9 cellular contexts compared by ENCODE assay signal in genomic region chr9:2837915-2838314, GRCh38. TPM values are rescaled to one million over a fixed set of nuclear protein-coding genes. Genes with fewer than 3 reads are reported as not detected.
DNase-seq lines count a peak whose midpoint lies in the region; ATAC-seq and TF ChIP-seq lines count a peak whose summit lies in the region.
"Had no signal": no experiment of that assay in that cellular context is flagged by ENCODE, and none has a peak within 500 bp of the region (broad histone marks: within the 10 kb centered on the region; RNA-seq: fewer than 3 reads in every experiment).

No MANE protein-coding gene starts in this region.

- H3K27ac Mint-ChIP-seq in activated CD4-positive, alpha-beta T cell treated with anti-CD3 and anti-CD28 coated beads, Interleukin-2, amount 10 ng/mL, durations not matched to agents 7 days and 5 days = peak overlapping the region; percentile 32

- POLR2A ChIA-PET in activated CD4-positive, alpha-beta T cell treated with anti-CD3 and anti-CD28 coated beads, Interleukin-2, amount 10 ng/mL, durations not matched to agents 7 days and 5 days (lab: Charles Lee) = no interaction called here

- ATAC-seq in left ventricle myocardium superior (peak; percentile 70), thoracic aorta (ENCODE audit: insufficient number of reproducible peaks, low FRiP score, low read depth) (no peak)

- H3K27ac ChIP-seq in thoracic aorta = peak overlapping the region in 1 of 2 donors; percentile 45

- H3K4me1 Mint-ChIP-seq in activated CD4-positive, alpha-beta T cell treated with anti-CD3 and anti-CD28 coated beads, Interleukin-2, amount 10 ng/mL, durations not matched to agents 7 days and 5 days = peaks cover 19% of the 10 kb centered on the region

- no peaks in the 10 kb centered on the region for H3K9me3 Mint-ChIP-seq in activated CD4-positive, alpha-beta T cell treated with anti-CD3 and anti-CD28 coated beads, Interleukin-2, amount 10 ng/mL, durations not matched to agents 7 days and 5 days

- no peaks in the 10 kb centered on the region for H3K36me3 ChIP-seq in thoracic aorta

- intact Hi-C loops in left ventricle myocardium superior (cut with micrococcal nuclease) = no loop called here

- no peak for DNase-seq in activated CD4-positive, alpha-beta T cell treated with anti-CD3 and anti-CD28 coated beads, Interleukin-2, amount 10 ng/mL, durations not matched to agents 7 days and 5 days
- DNase-seq in activated CD4-positive, alpha-beta T cell treated with anti-CD3 and anti-CD28 coated beads for 48 hours = no peak
- DNase-seq in left ventricle myocardium superior (no peak), thoracic aorta (ENCODE audit: low spot score) (no peak), NCI-H1092 (lab: John Stamatoyannopoulos, UW) (no peak), HK-2 (ENCODE audit: unreplicated experiment) (no peak)
- DNase-seq in stimulated activated naive CD4-positive, alpha-beta T cell (lab: John Stamatoyannopoulos, UW) = no peak

- peaks cover 34 to 47% of the 10 kb centered on the region in 2 donors for H3K4me1 ChIP-seq in thoracic aorta (ENCODE audit: control insufficient read depth in 1 of 2, low read depth in 2 of 2)

- CTCF ChIA-PET in activated CD4-positive, alpha-beta T cell treated with anti-CD3 and anti-CD28 coated beads, Interleukin-2, amount 10 ng/mL, durations not matched to agents 7 days and 5 days (lab: Charles Lee) = no interaction called here

- no peak overlapping the region for H3K4me3 Mint-ChIP-seq in activated CD4-positive, alpha-beta T cell treated with anti-CD3 and anti-CD28 coated beads, Interleukin-2, amount 10 ng/mL, durations not matched to agents 7 days and 5 days

- no peaks in the 10 kb centered on the region for H3K27me3 Mint-ChIP-seq in activated CD4-positive, alpha-beta T cell treated with anti-CD3 and anti-CD28 coated beads, Interleukin-2, amount 10 ng/mL, durations not matched to agents 7 days and 5 days

- H3K9me3 ChIP-seq in thoracic aorta = no peaks in the 10 kb centered on the region

- peaks cover 25% of the 10 kb centered on the region for H3K36me3 Mint-ChIP-seq in activated CD4-positive, alpha-beta T cell treated with anti-CD3 and anti-CD28 coated beads, Interleukin-2, amount 10 ng/mL, durations not matched to agents 7 days and 5 days (ENCODE audit: low read depth)

- H3K4me3 ChIP-seq in WI38 (ENCODE audit: low read depth, low read length) (peak overlapping the region; percentile 36), thoracic aorta (peak overlapping the region; percentile 56)
- H3K4me3 ChIP-seq: lung had no signal

- no peaks in the 10 kb centered on the region for H3K27me3 ChIP-seq in thoracic aorta (replicated peaks; ENCODE audit: insufficient read depth)

- no peak for TF ChIP-seq CTCF in WI38 (IDR thresholded peaks at IDR 0.05; ENCODE audit: low read depth, low read length)
- no peak for TF ChIP-seq CTCF in thoracic aorta (IDR thresholded peaks at IDR 0.05)

RNA-seq across cellular contexts. Expression of gene PUM3, which starts 6.0 kb away (rescaled TPM):
- total RNA-seq in activated CD4-positive, alpha-beta T cell treated with anti-CD3 and anti-CD28 coated beads, Interleukin-2, amount 10 ng/mL, durations not matched to agents 7 days and 5 days = 10 to 100 TPM; 49.8 to 57.2 TPM
- total RNA-seq in left ventricle myocardium superior (12.5 TPM), thoracic aorta (10 to 100 TPM; 12.0 to 50.6 TPM)
